In genomic region chr5:38607396-38607795, GRCh38 we compare ENCODE assay signal across 1 cellular context.
A peak's percentile ranks its signal among the peaks of the same experiment; 100 is the strongest.
TF ChIP-seq lines count a peak whose summit lies in the region.

No MANE protein-coding gene starts in this region.

TF ChIP-seq in K562, 482 proteins besides CTCF, POLR2A, EP300 and RAD21 (continued from another document):
- TF ChIP-seq HBP1 (CRISPR knock-in tag; IDR thresholded peaks at IDR 0.05): peak; percentile 47; the same call in 1 of the 2 replicates
- TF ChIP-seq PATZ1 (CRISPR knock-in tag; IDR thresholded peaks at IDR 0.05; ENCODE audit: borderline replicate concordance): no peak
- 0 out of 4 replicates have a peak, but pooled peaks of 1 of the 2 experiments have one; percentile 10 for TF ChIP-seq KDM1A (IDR thresholded peaks at IDR 0.05)
- no peak for TF ChIP-seq IFI16 (CRISPR knock-in tag; IDR thresholded peaks at IDR 0.05)
- TF ChIP-seq RCOR1 (IDR thresholded peaks at IDR 0.05; ENCODE audit: borderline replicate concordance in 1 of 2, low read depth in 2 of 2, low read length in 2 of 2): peak in 1 of 2 experiments; percentile 45; a peak in 1 of 4 replicates
- peak; percentile 39; the same call in 1 of the 2 replicates for TF ChIP-seq TFAP4 (CRISPR knock-in tag; IDR thresholded peaks at IDR 0.05; ENCODE audit: borderline replicate concordance)
- TF ChIP-seq NFE2L1 (tag; IDR thresholded peaks at IDR 0.05; ENCODE audit: borderline replicate concordance, low read depth): peak; percentile 41; the same call in 1 of the 2 replicates
- no peak for TF ChIP-seq THRB (CRISPR knock-in tag; conservative IDR thresholded peaks at IDR 0.05)
- peak; percentile 36 for TF ChIP-seq TAF9B (IDR thresholded peaks at IDR 0.05; ENCODE audit: partially characterized antibody)
- peak; percentile 92 for TF ChIP-seq C11orf30 (IDR thresholded peaks at IDR 0.05; ENCODE audit: low read depth)
- 0 out of 4 replicates have a peak, but pooled peaks of 1 of the 2 experiments have one; percentile 57 for TF ChIP-seq ZNF318 (IDR thresholded peaks at IDR 0.05; ENCODE audit: borderline replicate concordance in 1 of 2, low read depth in 1 of 2)
